In the genomic region with DNA sequence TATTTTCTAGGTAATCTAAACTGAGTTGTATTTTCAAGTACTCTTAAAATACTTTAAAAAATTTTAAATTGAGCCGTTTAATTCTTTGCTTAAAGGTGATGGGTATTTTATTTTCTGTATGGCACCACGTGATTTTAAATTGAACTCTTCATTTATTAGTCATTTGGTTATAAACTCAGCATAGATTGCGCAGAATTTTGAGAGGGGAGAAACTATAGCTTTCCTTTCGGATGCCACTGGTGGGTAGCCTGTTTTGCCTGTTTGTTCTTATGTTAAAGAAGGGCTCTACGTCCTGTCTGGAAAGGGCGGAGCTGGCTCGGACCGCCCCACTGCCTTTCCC, we compare ENCODE assay signal across 1 cellular context.
TF ChIP-seq lines count a peak whose summit lies in the region.

No MANE protein-coding gene starts in this region.

TF ChIP-seq in liver, 16 proteins besides CTCF, POLR2A, EP300 and RAD21 (continued from another document):
- TF ChIP-seq, protein P1, sequence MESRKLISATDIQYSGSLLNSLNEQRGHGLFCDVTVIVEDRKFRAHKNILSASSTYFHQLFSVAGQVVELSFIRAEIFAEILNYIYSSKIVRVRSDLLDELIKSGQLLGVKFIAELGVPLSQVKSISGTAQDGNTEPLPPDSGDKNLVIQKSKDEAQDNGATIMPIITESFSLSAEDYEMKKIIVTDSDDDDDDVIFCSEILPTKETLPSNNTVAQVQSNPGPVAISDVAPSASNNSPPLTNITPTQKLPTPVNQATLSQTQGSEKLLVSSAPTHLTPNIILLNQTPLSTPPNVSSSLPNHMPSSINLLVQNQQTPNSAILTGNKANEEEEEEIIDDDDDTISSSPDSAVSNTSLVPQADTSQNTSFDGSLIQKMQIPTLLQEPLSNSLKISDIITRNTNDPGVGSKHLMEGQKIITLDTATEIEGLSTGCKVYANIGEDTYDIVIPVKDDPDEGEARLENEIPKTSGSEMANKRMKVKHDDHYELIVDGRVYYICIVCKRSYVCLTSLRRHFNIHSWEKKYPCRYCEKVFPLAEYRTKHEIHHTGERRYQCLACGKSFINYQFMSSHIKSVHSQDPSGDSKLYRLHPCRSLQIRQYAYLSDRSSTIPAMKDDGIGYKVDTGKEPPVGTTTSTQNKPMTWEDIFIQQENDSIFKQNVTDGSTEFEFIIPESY (IDR thresholded peaks at IDR 0.05), result no peak
- TF ChIP-seq TAF1 (conservative IDR thresholded peaks at IDR 0.05), result no peak
- TF ChIP-seq JUND (IDR thresholded peaks at IDR 0.05), result no peak
- no peak for TF ChIP-seq FOXA1 (IDR thresholded peaks at IDR 0.05)
